Comparison of ENCODE assay signal across 18 cellular contexts in the genomic region with DNA sequence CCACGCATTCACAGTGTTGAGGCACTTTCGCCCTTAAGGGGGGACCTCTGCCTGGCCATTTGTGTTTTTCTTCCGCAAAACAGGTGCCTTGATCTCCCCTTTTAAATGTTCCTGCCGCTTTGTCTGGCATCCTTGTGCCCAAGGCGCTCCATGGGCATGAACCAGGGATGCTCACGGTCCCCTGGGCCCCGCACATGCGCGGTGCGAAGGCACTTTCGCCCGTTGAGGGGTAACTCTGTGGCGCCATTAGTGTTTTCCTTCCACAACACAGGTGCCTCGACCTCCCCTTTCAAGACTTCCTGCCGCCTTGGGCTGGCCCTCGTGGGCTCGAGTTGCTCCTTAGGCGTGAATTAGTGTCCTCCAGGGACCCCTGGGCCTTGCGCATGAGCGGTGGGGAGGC.
DNase-seq lines count a peak whose midpoint lies in the region; ATAC-seq, FAIRE-seq and TF ChIP-seq lines count a peak whose summit lies in the region.
"Had no signal": no experiment of that assay in that cellular context is flagged by ENCODE, and none has a peak within 500 bp of the region (broad histone marks: within the 10 kb centered on the region; RNA-seq: fewer than 3 reads in every experiment).

No MANE protein-coding gene starts in this region.

- POLR2A ChIA-PET in HEK293 (lab: Yijun Ruan, JAX) (no interaction called here), K562 (lab: Yijun Ruan, JAX) (no interaction called here)

- H3K36me3 ChIP-seq in HEK293 (ENCODE audit: control insufficient read depth in 2 of 2, insufficient read depth in 1 of 2, low read length in 2 of 2) (no peaks in the 10 kb centered on the region), K562 (ENCODE audit: control insufficient read depth, insufficient read depth, low read length) (no peaks in the 10 kb centered on the region)

- no peak overlapping the region for H3K27ac Mint-ChIP-seq in activated naive CD4-positive, alpha-beta T cell treated with anti-CD3 and anti-CD28 coated beads, Interleukin-2, amount 50 U/mL, for 72 hours
- H3K27ac Mint-ChIP-seq: CD4-positive, alpha-beta memory T cell had no signal

- H3K4me2 ChIP-seq in K562 (ENCODE audit: insufficient read depth, low read length), result peak overlapping the region; percentile 46

- H3K27ac ChIP-seq in HEK293 (ENCODE audit: extremely low read depth, low read depth, low read length) (no peak overlapping the region), K562 (ENCODE audit: extremely low read depth, low read depth, low read length) (no peak overlapping the region)

- peaks cover 28 to 78% of the 10 kb centered on the region in 2 donors for H3K36me3 Mint-ChIP-seq in activated naive CD4-positive, alpha-beta T cell treated with anti-CD3 and anti-CD28 coated beads, Interleukin-2, amount 50 U/mL, for 72 hours
- H3K36me3 Mint-ChIP-seq: CD4-positive, alpha-beta memory T cell had no signal

- H3K4me3 ChIP-seq in HEK293 (ENCODE audit: low read depth, low read length), result no peak overlapping the region
- H3K4me3 ChIP-seq in K562, result no peak overlapping the region

- H3K9me3 ChIP-seq in HEK293 (ENCODE audit: control insufficient read depth, insufficient read depth, low read depth, low read length) (no peaks in the 10 kb centered on the region), K562 (replicated peaks; ENCODE audit: control insufficient read depth, insufficient read depth, low read depth, low read length) (no peaks in the 10 kb centered on the region)

- WGBS in K562 (ENCODE audit: insufficient coverage, low coverage, missing lambda C conversion rate), result 20% methylated on average over 15 of the region's 20 CpGs

- BruUV-seq in K562 (replicated peaks; lab: Mats Ljungman, UMichigan), result no TSS peak

- H2AFZ ChIP-seq in K562 (ENCODE audit: low read depth, low read length), result peak overlapping the region; percentile 68

- peaks cover 0 to 44% of the 10 kb centered on the region in 2 experiments; a peak in 3 of 5 replicates for H3K27me3 ChIP-seq in K562 (ENCODE audit: control insufficient read depth in 2 of 2, insufficient read depth in 2 of 2, low read length in 2 of 2)

- H4K20me1 ChIP-seq in K562 (replicated peaks; ENCODE audit: control insufficient read depth, insufficient read depth, low read length), result no peaks in the 10 kb centered on the region

- FAIRE-seq in K562 (lab: Jason Lieb, UNC), result no peak
- FAIRE-seq: GM12891, GM18507 had no signal

- H3K4me1 ChIP-seq in HEK293 (ENCODE audit: control insufficient read depth, insufficient read depth, low read length), result no peaks in the 10 kb centered on the region
- H3K4me1 ChIP-seq in K562 (replicated peaks in 1 of 2; ENCODE audit: control insufficient read depth in 2 of 2, insufficient read depth in 2 of 2, low read length in 2 of 2), result peaks cover 8 to 79% of the 10 kb centered on the region in 2 experiments; a peak in 4 of 5 replicates

- no peak for TF ChIP-seq POLR2A in K562 (conservative IDR thresholded peaks at IDR 0.05)

- TF ChIP-seq CTCF in HEK293 (tag by site-specific recombination; IDR thresholded peaks at IDR 0.05), result no peak
- TF ChIP-seq CTCF in K562 (IDR thresholded peaks at IDR 0.05 in 2 of 3, conservative IDR thresholded peaks at IDR 0.05 in 1 of 3; ENCODE audit: insufficient read depth in 2 of 3, low read depth in 1 of 3, low read length in 3 of 3), result no peak

- H3K9me3 Mint-ChIP-seq in activated naive CD4-positive, alpha-beta T cell treated with anti-CD3 and anti-CD28 coated beads, Interleukin-2, amount 50 U/mL, for 72 hours, result peaks cover 0 to 27% of the 10 kb centered on the region in 2 donors

- H3K79me2 ChIP-seq in K562 (ENCODE audit: control insufficient read depth, insufficient read depth, low read length), result no peaks in the 10 kb centered on the region

- no peaks in the 10 kb centered on the region for H3K9me1 ChIP-seq in K562 (ENCODE audit: control insufficient read depth, insufficient read depth, low read length)

- no peak for TF ChIP-seq EP300 in K562 (IDR thresholded peaks at IDR 0.05; ENCODE audit: low read length)

- in situ Hi-C loops in K562 (cut with MboI), result no loop called here

- intact Hi-C loops in K562 (cut with micrococcal nuclease), result loop anchor here (10.0 kb wide), 1 partner anchor 63 kb away; no protein-coding TSS in a partner anchor

- CTCF ChIA-PET in HEK293 (lab: Yijun Ruan, JAX), result no interaction called here
- CTCF ChIA-PET in K562 (lab: Yijun Ruan, JAX; ENCODE audit: low intra/inter-chr PET ratio), result no interaction called here

- DNase-seq in NCI-H748 (lab: John Stamatoyannopoulos, UW; ENCODE audit: unreplicated experiment), result peak; percentile 30
- no peak for DNase-seq in NCI-H748 treated with DMSO at 0.1 percent for 48 hours (lab: John Stamatoyannopoulos, UW)
- no peak for DNase-seq in K562 (ENCODE audit: extremely low read depth in 1 of 4, low spot score in 3 of 4)
- no peak for DNase-seq in activated naive CD4-positive, alpha-beta T cell treated with anti-CD3 and anti-CD28 coated beads, Interleukin-2, amount 50 U/mL, for 72 hours (ENCODE audit: low spot score in 2 of 2)
- DNase-seq: 8988T; C1 segment of cervical spinal cord; Calu3; CD4-positive, alpha-beta memory T cell; COR-L47; DMS79; GF-D8; GOT3; H7; HCEC 1CT had no signal

- H3K9ac ChIP-seq in K562 (ENCODE audit: insufficient read depth in 1 of 2, low read depth in 2 of 2, low read length in 2 of 2), result peak overlapping the region in 1 of 2 experiments; percentile 17; a peak in 1 of 4 replicates

- ATAC-seq in K562 (no peak), GM19452 (IDR thresholded peaks at IDR 0.05; ENCODE audit: unreplicated experiment) (no peak)
- ATAC-seq in activated naive CD4-positive, alpha-beta T cell treated with anti-CD3 and anti-CD28 coated beads, Interleukin-2, amount 50 U/mL, for 72 hours, result no peak

- TF ChIP-seq RAD21 in K562 (CRISPR knock-in tag; conservative IDR thresholded peaks at IDR 0.05 in 1 of 2, IDR thresholded peaks at IDR 0.05 in 1 of 2), result no peak

TF ChIP-seq in HEK293, 187 proteins besides CTCF, POLR2A, EP300 and RAD21:
- TF ChIP-seq ZNF335 (tag by site-specific recombination; conservative IDR thresholded peaks at IDR 0.05), result peak; percentile 32; the same call in 1 of the 2 replicates
- no peak for TF ChIP-seq ZNF354C (tag by site-specific recombination; IDR thresholded peaks at IDR 0.05; ENCODE audit: borderline replicate concordance, low read depth)

TF ChIP-seq in K562, 482 proteins besides CTCF, POLR2A, EP300 and RAD21:
- TF ChIP-seq HIVEP1 (CRISPR knock-in tag; IDR thresholded peaks at IDR 0.05) (no peak), ZNF551 (CRISPR knock-in tag; IDR thresholded peaks at IDR 0.05) (no peak), ZFX (CRISPR knock-in tag; IDR thresholded peaks at IDR 0.05) (0 out of 2 replicates have a peak, but pooled peaks have one; percentile 20), NRF1 (conservative IDR thresholded peaks at IDR 0.05 in 1 of 2, IDR thresholded peaks at IDR 0.05 in 1 of 2) (peak; percentile 86 to 88)
TF ChIP-seq in K562: peak in this region for 2.
